Comparison of ENCODE assay signal across 15 cellular contexts in the genomic region with DNA sequence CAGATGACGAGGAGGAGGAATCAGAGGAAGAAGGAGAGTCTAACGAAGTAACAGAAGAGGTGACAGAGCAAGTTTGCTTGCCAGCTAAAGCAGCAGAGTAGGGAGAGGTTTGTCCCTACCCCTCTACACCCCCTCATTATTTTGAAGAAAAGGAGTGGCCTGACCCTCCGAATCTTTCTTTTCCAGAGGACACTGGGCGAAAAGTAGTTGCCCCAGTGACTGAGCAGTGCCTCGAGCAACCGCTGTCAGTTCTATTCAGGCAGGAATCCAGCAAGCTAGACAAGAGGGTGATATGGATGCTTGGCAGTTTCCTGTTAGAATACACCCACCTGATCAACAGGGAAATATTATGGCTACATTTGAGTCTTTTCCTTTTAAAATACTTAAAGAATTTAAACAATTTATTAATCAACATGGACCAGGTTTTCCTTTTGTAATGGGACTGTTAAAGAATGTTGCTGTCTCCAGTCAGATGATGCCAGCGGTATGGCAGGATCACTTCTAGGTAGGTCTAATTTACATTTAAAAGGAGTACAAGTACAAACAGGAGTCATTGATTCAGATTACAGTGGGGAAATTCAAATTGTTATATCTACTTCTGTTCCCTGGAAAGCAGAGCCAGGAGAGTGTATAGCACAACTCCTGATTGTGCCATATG. TPM values are rescaled to one million over a fixed set of nuclear protein-coding genes. Genes with fewer than 3 reads are reported as not detected.
DNase-seq lines count a peak whose midpoint lies in the region; ATAC-seq and TF ChIP-seq lines count a peak whose summit lies in the region.
"Had no signal": no experiment of that assay in that cellular context is flagged by ENCODE, and none has a peak within 500 bp of the region (broad histone marks: within the 10 kb centered on the region; RNA-seq: fewer than 3 reads in every experiment).

No MANE protein-coding gene starts in this region.

- no peaks in the 10 kb centered on the region for H3K36me3 ChIP-seq in CD8-positive, alpha-beta T cell (ENCODE audit: insufficient read depth, low read length)
- H3K36me3 ChIP-seq in HUES48 (ENCODE audit: control insufficient read depth, insufficient read depth, low read length) = no peaks in the 10 kb centered on the region
- H3K36me3 ChIP-seq in endodermal cell (ENCODE audit: control insufficient read depth, insufficient read depth, low read length) = no peaks in the 10 kb centered on the region
- no peaks in the 10 kb centered on the region for H3K36me3 ChIP-seq in naive thymus-derived CD4-positive, alpha-beta T cell (ENCODE audit: control insufficient read depth in 2 of 3, insufficient read depth in 3 of 3, low read length in 3 of 3)

- H3K9me3 ChIP-seq in CD8-positive, alpha-beta T cell (ENCODE audit: low read length) = no peaks in the 10 kb centered on the region
- H3K9me3 ChIP-seq in HUES48 (ENCODE audit: control insufficient read depth, insufficient read depth, low read length) (no peaks in the 10 kb centered on the region), endodermal cell (ENCODE audit: control insufficient read depth, low read length) (peaks cover 11% of the 10 kb centered on the region)
- no peaks in the 10 kb centered on the region for H3K9me3 ChIP-seq in naive thymus-derived CD4-positive, alpha-beta T cell (ENCODE audit: control insufficient read depth in 2 of 3, low read length in 3 of 3)
- H3K9me3 ChIP-seq: SK-N-SH had no signal

- intact Hi-C loops in CD8-positive, alpha-beta T cell (cut with DNase I, micrococcal nuclease) = no loop called here
- intact Hi-C loops in naive thymus-derived CD4-positive, alpha-beta T cell (cut with micrococcal nuclease) = loop anchor here (2.0 to 10.0 kb wide), 3 partner anchors 33 to 50 kb away; no protein-coding TSS in a partner anchor

- H3K27ac ChIP-seq in CD8-positive, alpha-beta T cell (ENCODE audit: low read depth, low read length) = no peak overlapping the region
- H3K27ac ChIP-seq in HUES48 (ENCODE audit: low read depth, low read length) (peak overlapping the region; percentile 46), endodermal cell (ENCODE audit: low read depth, low read length) (no peak overlapping the region)
- H3K27ac ChIP-seq in naive thymus-derived CD4-positive, alpha-beta T cell (ENCODE audit: low read depth, low read length) = peak overlapping the region; percentile 16

- 67 to 83% methylated on average over 4 to 7 of the region's 7 CpGs for WGBS in endodermal cell (ENCODE audit: insufficient coverage in 1 of 2, insufficient read length in 1 of 2), 2 experiments

- H3K36me3 Mint-ChIP-seq in CD8-positive, alpha-beta T cell = no peaks in the 10 kb centered on the region
- H3K36me3 Mint-ChIP-seq in endodermal cell (ENCODE audit: low read depth) = no peaks in the 10 kb centered on the region
- peaks cover 0 to 10% (median 0%) of the 10 kb centered on the region in 5 donors for H3K36me3 Mint-ChIP-seq in naive thymus-derived CD4-positive, alpha-beta T cell

- no peak for DNase-seq in CD8-positive, alpha-beta T cell
- DNase-seq in endodermal cell = peak; percentile 53
- DNase-seq in naive thymus-derived CD4-positive, alpha-beta T cell = no peak
- no peak for DNase-seq in dedifferentiated amniotic fluid mesenchymal stem cell (ENCODE audit: extremely low spot score)
- no peak for DNase-seq in COLO829 (ENCODE audit: low spot score)
- DNase-seq in D341Med (ENCODE audit: low spot score) = no peak
- DNase-seq: HFFc6, MV-4-11, NCI-H1417, NCI-H187 treated with DMSO at 0.1 percent for 48 hours, NCI-H345, NCI-H526, SHP77, SK-N-SH had no signal

- H3K4me3 Mint-ChIP-seq in CD8-positive, alpha-beta T cell = peak overlapping the region; percentile 67
- H3K4me3 Mint-ChIP-seq in endodermal cell = no peak overlapping the region
- peak overlapping the region in 9 of 10 donors; percentile 15 to 87 (median 62) for H3K4me3 Mint-ChIP-seq in naive thymus-derived CD4-positive, alpha-beta T cell
- H3K4me3 Mint-ChIP-seq: HFFc6 had no signal

- no peak for ATAC-seq in CD8-positive, alpha-beta T cell
- ATAC-seq in naive thymus-derived CD4-positive, alpha-beta T cell = no peak

- no peaks in the 10 kb centered on the region for H3K9me3 Mint-ChIP-seq in CD8-positive, alpha-beta T cell
- no peaks in the 10 kb centered on the region for H3K9me3 Mint-ChIP-seq in endodermal cell
- peaks cover 0 to 2% (median 0%) of the 10 kb centered on the region in 11 donors for H3K9me3 Mint-ChIP-seq in naive thymus-derived CD4-positive, alpha-beta T cell
- H3K9me3 Mint-ChIP-seq: HFFc6 had no signal

- no peak for TF ChIP-seq CTCF in CD8-positive, alpha-beta T cell (IDR thresholded peaks at IDR 0.05)
- TF ChIP-seq CTCF in endodermal cell (conservative IDR thresholded peaks at IDR 0.05) = no peak

- POLR2A ChIA-PET in CD8-positive, alpha-beta T cell (lab: Charles Lee) = no interaction called here
- POLR2A ChIA-PET in naive thymus-derived CD4-positive, alpha-beta T cell (lab: Charles Lee) = interaction anchor here (1.1 kb wide), 1 partner anchor 257 kb away, joined by 4 read pairs; the partner anchor contains the start of gene OXSR1

- H3K27me3 Mint-ChIP-seq in CD8-positive, alpha-beta T cell (ENCODE audit: low read depth) = no peaks in the 10 kb centered on the region
- H3K27me3 Mint-ChIP-seq in endodermal cell (ENCODE audit: insufficient read depth) = no peaks in the 10 kb centered on the region
- peaks cover 0 to under 1% (median 0%) of the 10 kb centered on the region in 5 donors for H3K27me3 Mint-ChIP-seq in naive thymus-derived CD4-positive, alpha-beta T cell

- no peak overlapping the region for H3K4me3 ChIP-seq in CD8-positive, alpha-beta T cell (ENCODE audit: low read depth, low read length)
- H3K4me3 ChIP-seq in HUES48 (ENCODE audit: low read depth, low read length) = no peak overlapping the region
- no peak overlapping the region for H3K4me3 ChIP-seq in endodermal cell (ENCODE audit: low read length)
- no peak overlapping the region for H3K4me3 ChIP-seq in naive thymus-derived CD4-positive, alpha-beta T cell (ENCODE audit: low read length)

- peak overlapping the region; percentile 86 for H3K27ac Mint-ChIP-seq in CD8-positive, alpha-beta T cell
- peak overlapping the region; percentile 46 for H3K27ac Mint-ChIP-seq in endodermal cell
- H3K27ac Mint-ChIP-seq in naive thymus-derived CD4-positive, alpha-beta T cell = peak overlapping the region in 6 of 9 donors; percentile 51 to 95 (median 79)
- H3K27ac Mint-ChIP-seq: HFFc6 had no signal

- peaks cover 22% of the 10 kb centered on the region for H3K4me1 ChIP-seq in CD8-positive, alpha-beta T cell (ENCODE audit: insufficient read depth, low read length)
- H3K4me1 ChIP-seq in HUES48 (ENCODE audit: control insufficient read depth, insufficient read depth, low read length) (peaks cover 19% of the 10 kb centered on the region), endodermal cell (ENCODE audit: control insufficient read depth, insufficient read depth, low read length) (peaks cover 2% of the 10 kb centered on the region)
- peaks cover 8 to 25% of the 10 kb centered on the region in 2 donors for H3K4me1 ChIP-seq in naive thymus-derived CD4-positive, alpha-beta T cell (ENCODE audit: control insufficient read depth in 2 of 2, insufficient read depth in 2 of 2, low read length in 2 of 2)

- CTCF ChIA-PET in CD8-positive, alpha-beta T cell (lab: Charles Lee) = interaction anchor here (1.3 kb wide), 1 partner anchor 74 kb away, joined by 4 read pairs; the partner anchor contains the start of gene EXOG
- CTCF ChIA-PET in naive thymus-derived CD4-positive, alpha-beta T cell (lab: Charles Lee) = no interaction called here

- H3K4me1 Mint-ChIP-seq in CD8-positive, alpha-beta T cell (ENCODE audit: low read depth) = peaks cover 48% of the 10 kb centered on the region
- H3K4me1 Mint-ChIP-seq in endodermal cell = peaks cover 27% of the 10 kb centered on the region
- peaks cover 8 to 56% (median 42%) of the 10 kb centered on the region in 7 donors for H3K4me1 Mint-ChIP-seq in naive thymus-derived CD4-positive, alpha-beta T cell

- H3K9ac ChIP-seq in HUES48 (ENCODE audit: low read depth, low read length) (no peak overlapping the region), endodermal cell (ENCODE audit: extremely low read depth, low read length, poor library complexity, severe bottlenecking) (no peak overlapping the region)
- H3K9ac ChIP-seq: SK-N-SH had no signal

- no peaks in the 10 kb centered on the region for H3K27me3 ChIP-seq in CD8-positive, alpha-beta T cell (ENCODE audit: insufficient read depth, low read length)
- H3K27me3 ChIP-seq in HUES48 (ENCODE audit: control insufficient read depth, insufficient read depth, low read length) (no peaks in the 10 kb centered on the region), endodermal cell (ENCODE audit: control insufficient read depth, insufficient read depth, low read length, poor library complexity, severe bottlenecking) (no peaks in the 10 kb centered on the region)
- no peaks in the 10 kb centered on the region for H3K27me3 ChIP-seq in naive thymus-derived CD4-positive, alpha-beta T cell (ENCODE audit: control insufficient read depth in 2 of 2, insufficient read depth in 2 of 2, low read length in 2 of 2)

RNA-seq across cellular contexts. Expression of gene ACVR2B, which starts 31.9 kb away (rescaled TPM):
- 1 to 10 TPM; 2.1 to 3.0 TPM for total RNA-seq in CD8-positive, alpha-beta T cell
- total RNA-seq in endodermal cell = 100 to 1,000 TPM; 108 to 112 TPM
- polyA plus RNA-seq in endodermal cell (2013, experiment 1 of 2) = 41.1 TPM
- polyA plus RNA-seq in endodermal cell (2013, experiment 2 of 2) = 43.0 TPM
- 10 to 100 TPM in 2 of 5 experiments, 1 to 10 TPM in 3; 3.8 to 14.0 (median 8.3) TPM for total RNA-seq in naive thymus-derived CD4-positive, alpha-beta T cell
- polyA plus RNA-seq in naive thymus-derived CD4-positive, alpha-beta T cell = 1 to 10 TPM in 1 of 2 donors, under 1 TPM in 1; 0.71 to 1.7 TPM

Comparison
In these comparisons a context has a peak if more than half of its experiments do, and no peak if none do; other contexts are left out.
1. H3K27ac ChIP-seq: peak in HUES48 (single experiment) and naive thymus-derived CD4-positive, alpha-beta T cell (single experiment); none in CD8-positive, alpha-beta T cell (single experiment) and endodermal cell (single experiment).
2. RNA of gene ACVR2B, which starts 31.9 kb away (total RNA-seq): 108 to 112 TPM in endodermal cell; 3.8 to 14.0 TPM in naive thymus-derived CD4-positive, alpha-beta T cell and 2.1 to 3.0 TPM in CD8-positive, alpha-beta T cell; every median in the first group is over 4 times any median in the second.
3. intact Hi-C loops: an anchor here in naive thymus-derived CD4-positive, alpha-beta T cell (2.0 to 10.0 kb wide); none called in CD8-positive, alpha-beta T cell.
4. Peak in every context shown above with its lines, with median percentiles within 50 percentile points of each other: H3K27ac Mint-ChIP-seq.